ENCODE assay signal across 20 cellular contexts in the genomic region with DNA sequence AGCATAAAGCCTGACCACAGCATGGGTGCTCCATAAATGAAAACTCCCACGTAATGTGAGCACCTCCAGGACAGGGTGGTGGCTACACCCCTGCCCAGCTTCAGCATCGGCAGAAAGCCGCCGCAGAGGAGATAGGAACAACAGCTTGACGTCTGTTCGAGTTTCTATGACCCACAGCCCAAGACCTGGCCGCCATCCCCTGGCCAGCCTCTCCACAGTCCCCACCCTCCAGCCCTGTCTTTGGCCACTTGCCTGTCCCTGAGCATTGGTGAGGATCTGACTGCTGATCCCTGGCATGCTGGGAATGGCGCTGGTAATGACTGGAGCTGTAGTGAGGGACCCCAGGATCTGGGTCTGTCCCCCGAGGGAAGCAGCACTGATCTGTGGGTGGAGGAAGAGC. TPM values are rescaled to one million over a fixed set of nuclear protein-coding genes. Genes with fewer than 3 reads are reported as not detected.
DNase-seq lines count a peak whose midpoint lies in the region; ATAC-seq, FAIRE-seq and TF ChIP-seq lines count a peak whose summit lies in the region.
"Had no signal": no experiment of that assay in that cellular context is flagged by ENCODE, and none has a peak within 500 bp of the region (broad histone marks: within the 10 kb centered on the region; RNA-seq: fewer than 3 reads in every experiment).

No MANE protein-coding gene starts in this region.

- H3K4me3 ChIP-seq in right cardiac atrium (ENCODE audit: low read length), result no peak overlapping the region
- no peak overlapping the region for H3K4me3 ChIP-seq in right atrium auricular region
- no peak overlapping the region for H3K4me3 ChIP-seq in astrocyte (ENCODE audit: insufficient read depth, low read depth, low read length)
- H3K4me3 ChIP-seq in sigmoid colon, result no peak overlapping the region
- no peak overlapping the region for H3K4me3 ChIP-seq in left lung
- H3K4me3 ChIP-seq: BLaER1 treated with 17β-estradiol and CSF1 and Interleukin-3, amounts not matched to agents 10 nM and 100 nM; GM12878 had no signal

- FAIRE-seq in astrocyte (lab: Jason Lieb, UNC), result no peak
- FAIRE-seq: GM12878, H54 had no signal

- H3K4me2 ChIP-seq in astrocyte (ENCODE audit: low read length), result no peak overlapping the region
- H3K4me2 ChIP-seq: BLaER1 treated with 17β-estradiol and CSF1 and Interleukin-3, amounts not matched to agents 10 nM and 100 nM had no signal

- WGBS in right cardiac atrium, result 76% methylated on average over 9 of the region's 9 CpGs
- 94% methylated on average over 9 of the region's 9 CpGs for WGBS in sigmoid colon, 2 donors

- no peak overlapping the region for H3K9ac ChIP-seq in astrocyte (ENCODE audit: low read length)
- H3K9ac ChIP-seq: BLaER1 treated with 17β-estradiol and CSF1 and Interleukin-3, amounts not matched to agents 10 nM and 100 nM had no signal

- H3K4me1 Mint-ChIP-seq in astrocyte (ENCODE audit: low read depth, unreplicated experiment) (no peaks in the 10 kb centered on the region), neural crest cell (no peaks in the 10 kb centered on the region), endothelial cell (ENCODE audit: unreplicated experiment) (peaks cover 3% of the 10 kb centered on the region)
- H3K4me1 Mint-ChIP-seq: B cell had no signal

- H3K4me3 Mint-ChIP-seq in astrocyte (ENCODE audit: unreplicated experiment), result peak overlapping the region; percentile 60
- H3K4me3 Mint-ChIP-seq in neural crest cell, result no peak overlapping the region
- no peak overlapping the region for H3K4me3 Mint-ChIP-seq in endothelial cell (ENCODE audit: unreplicated experiment)
- H3K4me3 Mint-ChIP-seq: B cell; CD8-positive, alpha-beta T cell; HFFc6 had no signal

- no peaks in the 10 kb centered on the region for H4K20me1 ChIP-seq in astrocyte (ENCODE audit: insufficient read depth, low read length)
- H4K20me1 ChIP-seq: BLaER1 treated with 17β-estradiol and CSF1 and Interleukin-3, amounts not matched to agents 10 nM and 100 nM had no signal

- peak; percentile 48 to 53 for ATAC-seq in right cardiac atrium
- no peak for ATAC-seq in left lung
- ATAC-seq: CD8-positive, alpha-beta T cell; GM12878; HCT116 had no signal

- H3K27me3 ChIP-seq in right cardiac atrium (ENCODE audit: control insufficient read depth, insufficient read depth) (no peaks in the 10 kb centered on the region), right atrium auricular region (no peaks in the 10 kb centered on the region), astrocyte (ENCODE audit: insufficient read depth, low read length) (no peaks in the 10 kb centered on the region), sigmoid colon (no peaks in the 10 kb centered on the region), left lung (no peaks in the 10 kb centered on the region)
- H3K27me3 ChIP-seq: BLaER1 treated with 17β-estradiol and CSF1 and Interleukin-3, amounts not matched to agents 10 nM and 100 nM had no signal

- TF ChIP-seq EP300 in sigmoid colon (IDR thresholded peaks at IDR 0.05), result no peak

- TF ChIP-seq CTCF in right atrium auricular region (IDR thresholded peaks at IDR 0.05) (no peak), astrocyte (IDR thresholded peaks at IDR 0.05; ENCODE audit: insufficient read depth, low read depth, low read length) (no peak), neural crest cell (conservative IDR thresholded peaks at IDR 0.05) (no peak), sigmoid colon (IDR thresholded peaks at IDR 0.05) (no peak), endothelial cell (IDR thresholded peaks at IDR 0.05; ENCODE audit: unreplicated experiment) (no peak), left lung (IDR thresholded peaks at IDR 0.05) (no peak)

- H3K27me3 Mint-ChIP-seq in astrocyte (ENCODE audit: low read depth, unreplicated experiment) (peaks cover 5% of the 10 kb centered on the region), neural crest cell (ENCODE audit: low read depth) (no peaks in the 10 kb centered on the region), endothelial cell (ENCODE audit: unreplicated experiment) (peaks cover 4% of the 10 kb centered on the region)
- H3K27me3 Mint-ChIP-seq: B cell had no signal

- H3K9me3 Mint-ChIP-seq in astrocyte (ENCODE audit: unreplicated experiment) (no peaks in the 10 kb centered on the region), neural crest cell (no peaks in the 10 kb centered on the region), endothelial cell (ENCODE audit: unreplicated experiment) (no peaks in the 10 kb centered on the region)
- H3K9me3 Mint-ChIP-seq: CD8-positive, alpha-beta T cell; HFFc6 had no signal

- intact Hi-C loops in right cardiac atrium (cut with DNase I), result no loop called here
- intact Hi-C loops in sigmoid colon (cut with DNase I), result no loop called here
- intact Hi-C loops in left lung (cut with DNase I), result no loop called here

- no peak for TF ChIP-seq POLR2A in sigmoid colon (IDR thresholded peaks at IDR 0.05)

- H3K27ac ChIP-seq in right cardiac atrium (ENCODE audit: low read length) (no peak overlapping the region), right atrium auricular region (no peak overlapping the region), astrocyte (ENCODE audit: low read depth, low read length) (no peak overlapping the region), sigmoid colon (no peak overlapping the region), left lung (no peak overlapping the region)
- H3K27ac ChIP-seq: BLaER1 treated with 17β-estradiol and CSF1 and Interleukin-3, amounts not matched to agents 10 nM and 100 nM had no signal

- H3K79me2 ChIP-seq in astrocyte (ENCODE audit: insufficient read depth, low read length), result no peaks in the 10 kb centered on the region

- H3K4me1 ChIP-seq in right cardiac atrium (ENCODE audit: control insufficient read depth, insufficient read depth, low read length), result no peaks in the 10 kb centered on the region
- H3K4me1 ChIP-seq in right atrium auricular region, result peaks cover 0 to 5% of the 10 kb centered on the region in 2 donors
- H3K4me1 ChIP-seq in astrocyte (ENCODE audit: insufficient read depth, low read length), result no peaks in the 10 kb centered on the region
- no peaks in the 10 kb centered on the region for H3K4me1 ChIP-seq in sigmoid colon
- H3K4me1 ChIP-seq in left lung, result no peaks in the 10 kb centered on the region

- H3K36me3 ChIP-seq in right atrium auricular region (peaks cover 4% of the 10 kb centered on the region), astrocyte (ENCODE audit: insufficient read depth, low read length) (no peaks in the 10 kb centered on the region), sigmoid colon (peaks cover 5 to 39% (median 6%) of the 10 kb centered on the region in 4 donors), left lung (peaks cover 0 to 7% of the 10 kb centered on the region in 2 donors)
- H3K36me3 ChIP-seq: BLaER1 treated with 17β-estradiol and CSF1 and Interleukin-3, amounts not matched to agents 10 nM and 100 nM had no signal

- H2AFZ ChIP-seq in astrocyte (ENCODE audit: low read depth, low read length), result no peak overlapping the region

- H3K27ac Mint-ChIP-seq in astrocyte (ENCODE audit: unreplicated experiment) (no peak overlapping the region), neural crest cell (ENCODE audit: unreplicated experiment) (peak overlapping the region; percentile 94), endothelial cell (ENCODE audit: unreplicated experiment) (no peak overlapping the region)
- H3K27ac Mint-ChIP-seq: B cell; CD8-positive, alpha-beta T cell; HFFc6 had no signal

- DNase-seq in right cardiac atrium (peak in 2 of 3 donors; percentile 38 to 60), right atrium auricular region (ENCODE audit: low spot score) (no peak), astrocyte (ENCODE audit: low read depth) (no peak), neural crest cell (ENCODE audit: low read depth, low spot score) (no peak), sigmoid colon (peak; percentile 41), endothelial cell (ENCODE audit: low spot score) (no peak), left lung (no peak), COLO668 (lab: John Stamatoyannopoulos, UW; ENCODE audit: unreplicated experiment) (no peak)
- DNase-seq: CD8-positive, alpha-beta T cell; COR-L47; DMS 273 treated with DMSO at 0.1 percent for 48 hours; DMS53; DND-41; EL; HFFc6 had no signal

- H3K9me3 ChIP-seq in right cardiac atrium (ENCODE audit: control insufficient read depth, low read length) (no peaks in the 10 kb centered on the region), right atrium auricular region (no peaks in the 10 kb centered on the region), astrocyte (ENCODE audit: insufficient read depth, low read depth, low read length) (no peaks in the 10 kb centered on the region), sigmoid colon (no peaks in the 10 kb centered on the region), left lung (no peaks in the 10 kb centered on the region)
- H3K9me3 ChIP-seq: BLaER1 treated with 17β-estradiol and CSF1 and Interleukin-3, amounts not matched to agents 10 nM and 100 nM had no signal

- H3K36me3 Mint-ChIP-seq in astrocyte (ENCODE audit: low read depth, unreplicated experiment) (no peaks in the 10 kb centered on the region), neural crest cell (ENCODE audit: low read depth) (no peaks in the 10 kb centered on the region), endothelial cell (ENCODE audit: low read depth, unreplicated experiment) (peaks cover 10% of the 10 kb centered on the region)

RNA-seq across cellular contexts. Expression of a gene that starts 21.3 kb away (rescaled TPM):
- 10 to 100 TPM in 1 of 4 donors, 1 to 10 TPM in 3; 7.7 to 10.2 (median 8.4) TPM for total RNA-seq in right cardiac atrium
- polyA plus RNA-seq in right cardiac atrium, result 4.6 TPM
- 1 to 10 TPM; 3.0 to 6.0 TPM for total RNA-seq in right atrium auricular region
- total RNA-seq in astrocyte, result 3.6 and 3.7 TPM in 2 replicates
- 7.7 and 9.3 TPM in 2 replicates for total RNA-seq in neural crest cell
- 10 to 100 TPM in 1 of 4 donors, 1 to 10 TPM in 3; 5.8 to 15.8 (median 8.5) TPM for total RNA-seq in sigmoid colon
- 1 to 10 TPM; 1.2 to 4.5 (median 1.6) TPM for polyA plus RNA-seq in sigmoid colon
- total RNA-seq in endothelial cell (ENCODE audit: unreplicated experiment), result 10.8 TPM
- total RNA-seq in left lung, result 10 to 100 TPM; 11.6 to 12.6 TPM

RNA-seq across cellular contexts. Expression of a gene that starts 23.6 kb away (rescaled TPM):
- 10 to 100 TPM; 17.4 to 25.1 (median 20.3) TPM for total RNA-seq in right cardiac atrium
- 11.8 TPM for polyA plus RNA-seq in right cardiac atrium
- 1 to 10 TPM; 8.6 to 9.6 TPM for total RNA-seq in right atrium auricular region
- 19.2 and 22.4 TPM in 2 replicates for total RNA-seq in astrocyte
- total RNA-seq in neural crest cell, result 28.5 and 28.8 TPM in 2 replicates
- 10 to 100 TPM; 11.9 to 17.8 (median 13.7) TPM for total RNA-seq in sigmoid colon
- polyA plus RNA-seq in sigmoid colon, result 10 to 100 TPM; 10.4 to 18.1 (median 12.6) TPM
- total RNA-seq in endothelial cell (ENCODE audit: unreplicated experiment), result 29.5 TPM
- 10 to 100 TPM; 24.1 TPM for total RNA-seq in left lung

RNA-seq across cellular contexts. Expression of a gene that starts 42.1 kb away (rescaled TPM):
- total RNA-seq in right cardiac atrium (100 to 1,000 TPM; 150 to 176 (median 168) TPM), right atrium auricular region (100 to 1,000 TPM; 193 to 309 TPM), astrocyte (87.7 and 92.8 TPM in 2 replicates), neural crest cell (70.0 and 80.4 TPM in 2 replicates), sigmoid colon (100 to 1,000 TPM; 107 to 265 (median 191) TPM), endothelial cell (ENCODE audit: unreplicated experiment) (28.1 TPM), left lung (100 to 1,000 TPM; 199 to 221 TPM)
- polyA plus RNA-seq in right cardiac atrium (135 TPM), sigmoid colon (100 to 1,000 TPM; 428 to 701 (median 638) TPM)

Comparison
In these comparisons a context has a peak if more than half of its experiments do, and no peak if none do; other contexts are left out.
1. DNase-seq: peak in right cardiac atrium (2 of 3) and sigmoid colon (single experiment); none in right atrium auricular region (single experiment), astrocyte (single experiment), neural crest cell (single experiment), endothelial cell (single experiment), left lung (0 of 2) and COLO668 (single experiment).